8 cellular contexts compared by ENCODE assay signal in the genomic region with DNA sequence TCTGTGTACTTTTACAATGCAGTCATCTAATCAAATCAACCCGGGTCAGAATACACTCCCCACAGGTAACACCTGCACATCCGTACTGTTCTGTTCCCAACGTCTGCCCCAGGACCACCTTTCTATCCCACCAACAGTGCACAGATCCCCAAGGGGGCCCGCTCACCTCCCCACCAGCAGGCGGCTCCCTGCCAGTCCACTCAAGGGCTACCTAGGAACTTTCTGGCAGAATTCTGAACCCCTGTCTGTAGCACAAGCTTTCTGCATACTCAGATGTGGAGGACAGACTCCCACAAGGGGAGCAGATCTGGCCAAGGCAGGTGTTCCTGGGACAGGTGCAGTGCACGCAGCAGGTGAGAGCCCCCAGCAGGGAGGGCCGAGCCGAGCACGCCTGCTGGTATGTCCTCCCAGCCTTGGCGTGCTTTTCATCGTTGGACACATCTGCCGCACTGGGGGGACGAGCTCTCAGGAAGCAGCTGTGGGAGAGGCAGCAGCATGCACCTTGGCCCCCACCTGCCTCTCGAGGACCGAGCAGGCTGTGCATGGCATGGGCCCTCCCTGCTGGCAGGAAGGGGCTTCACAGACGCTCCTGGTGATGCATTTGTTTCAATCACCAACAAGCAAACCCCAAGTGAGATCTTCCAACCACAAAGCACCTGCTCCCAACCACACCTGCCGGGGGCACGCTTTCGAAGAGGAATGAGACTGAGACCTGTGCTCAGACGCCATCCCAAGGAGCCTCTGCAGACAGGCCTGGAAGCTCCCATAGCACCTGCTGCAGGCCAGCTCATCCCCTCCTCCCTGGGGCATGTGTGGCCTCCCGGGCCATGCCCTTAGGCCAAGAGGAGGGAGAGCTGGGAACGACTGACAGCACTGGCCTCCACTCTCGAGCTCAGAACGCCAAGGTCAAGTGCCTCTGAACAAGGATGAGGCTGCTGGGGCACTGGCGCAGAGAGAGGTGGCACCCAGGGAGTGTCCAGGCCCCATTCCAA. TPM values are rescaled to one million over a fixed set of nuclear protein-coding genes. Genes with fewer than 3 reads are reported as not detected.
DNase-seq lines count a peak whose midpoint lies in the region; ATAC-seq and TF ChIP-seq lines count a peak whose summit lies in the region.

No MANE protein-coding gene starts in this region.

- no peaks in the 10 kb centered on the region for H3K9me3 ChIP-seq in Loucy (ENCODE audit: insufficient read depth, low read depth, low read length)
- H3K9me3 ChIP-seq in body of pancreas: no peaks in the 10 kb centered on the region
- H3K9me3 ChIP-seq in tibial artery: no peaks in the 10 kb centered on the region

- WGBS in body of pancreas, 2 donors: 36 to 61% methylated on average over 14 to 25 of the region's 25 CpGs

- ATAC-seq in GM18499 (IDR thresholded peaks at IDR 0.05; ENCODE audit: insufficient read depth, unreplicated experiment) (peak; percentile 51), GM21717 (IDR thresholded peaks at IDR 0.05; ENCODE audit: unreplicated experiment) (peak; percentile 86), body of pancreas (no peak)

- no peak overlapping the region for H2AFZ ChIP-seq in Loucy (ENCODE audit: low read length)

- peak overlapping the region; percentile 79 for H3K4me2 ChIP-seq in Loucy (ENCODE audit: low read depth, low read length, poor library complexity, severe bottlenecking)

- peak overlapping the region; percentile 69 for H3K9ac ChIP-seq in Loucy (ENCODE audit: low read depth, low read length, poor library complexity, severe bottlenecking)

- in situ Hi-C loops in KBM-7 (cut with MboI; ENCODE audit: low pct_unique_long_range_greater_than_20kb, low sequenced_read_pairs): no loop called here

- peaks cover 20% of the 10 kb centered on the region; the same call in 1 of the 2 replicates for H3K36me3 ChIP-seq in Loucy (ENCODE audit: insufficient read depth, low read length)
- H3K36me3 ChIP-seq in body of pancreas (replicated peaks in 1 of 2; ENCODE audit: insufficient read depth in 1 of 2, low read depth in 2 of 2): peaks cover 0 to 7% of the 10 kb centered on the region in 2 donors
- no peaks in the 10 kb centered on the region for H3K36me3 ChIP-seq in tibial artery

- H4K20me1 ChIP-seq in Loucy (ENCODE audit: insufficient read depth, low read length, poor library complexity, severe bottlenecking): no peaks in the 10 kb centered on the region

- H3K27ac ChIP-seq in body of pancreas (peak overlapping the region; percentile 62 to 90 (median 68)), tibial artery (peak overlapping the region; percentile 83 to 90), substantia nigra (ENCODE audit: low read depth, low read length, poor library complexity, severe bottlenecking) (no peak overlapping the region)

- intact Hi-C loops in body of pancreas (cut with DNase I): no loop called here
- intact Hi-C loops in tibial artery (cut with DNase I; ENCODE audit: low total_unique reads): no loop called here

- H3K27me3 ChIP-seq in Loucy (ENCODE audit: insufficient read depth, low read length, poor library complexity, severe bottlenecking) (no peaks in the 10 kb centered on the region), body of pancreas (no peaks in the 10 kb centered on the region), tibial artery (no peaks in the 10 kb centered on the region)

- H3K4me3 ChIP-seq in Loucy (ENCODE audit: low read length, poor library complexity, severe bottlenecking) (peak overlapping the region; percentile 67), body of pancreas (no peak overlapping the region), tibial artery (no peak overlapping the region)

- H3K4me1 ChIP-seq in Loucy (ENCODE audit: insufficient read depth, low read length, poor library complexity, severe bottlenecking) (peaks cover 52% of the 10 kb centered on the region), body of pancreas (peaks cover 82% of the 10 kb centered on the region), tibial artery (peaks cover 19 to 93% (median 88%) of the 10 kb centered on the region in 4 donors)

- TF ChIP-seq POLR2A in body of pancreas (IDR thresholded peaks at IDR 0.05): no peak

- DNase-seq in body of pancreas (no peak), tibial artery (no peak), substantia nigra (lab: John Stamatoyannopoulos, UW) (no peak), KBM-7 (no peak), SW 1271 (lab: John Stamatoyannopoulos, UW) (no peak)

- no peaks in the 10 kb centered on the region for H3K9me2 ChIP-seq in Loucy (replicated peaks; ENCODE audit: low read depth, low read length)

- TF ChIP-seq CTCF in Loucy (conservative IDR thresholded peaks at IDR 0.05; ENCODE audit: low read length): peak; percentile 35; the same call in 1 of the 2 replicates
- no peak for TF ChIP-seq CTCF in body of pancreas (IDR thresholded peaks at IDR 0.05)
- no peak for TF ChIP-seq CTCF in tibial artery (IDR thresholded peaks at IDR 0.05)

- peaks cover 55% of the 10 kb centered on the region for H3K79me2 ChIP-seq in Loucy (ENCODE audit: insufficient read depth, low read length)

- no peaks in the 10 kb centered on the region for H3F3A ChIP-seq in Loucy (ENCODE audit: low read depth)

RNA-seq across cellular contexts. Expression of a gene that starts 35.9 kb away (rescaled TPM):
- 10 to 100 TPM; 23.1 to 35.5 TPM for total RNA-seq in body of pancreas
